22 cellular contexts compared by ENCODE assay signal in genomic region chr11:94791216-94791889, GRCh38. TPM values are rescaled to one million over a fixed set of nuclear protein-coding genes. Genes with fewer than 3 reads are reported as not detected.
DNase-seq lines count a peak whose midpoint lies in the region; ATAC-seq and TF ChIP-seq lines count a peak whose summit lies in the region.
"Had no signal": no experiment of that assay in that cellular context is flagged by ENCODE, and none has a peak within 500 bp of the region (broad histone marks: within the 10 kb centered on the region; RNA-seq: fewer than 3 reads in every experiment).

No MANE protein-coding gene starts in this region.

- WGBS in SK-N-SH (ENCODE audit: low lambda C conversion rate): 85% methylated on average over 3 of the region's 3 CpGs
- WGBS in suprapubic skin: 81% methylated on average over 3 of the region's 3 CpGs
- WGBS in upper lobe of left lung, 2 donors: 88% methylated on average over 3 of the region's 3 CpGs

- TF ChIP-seq POLR2A in suprapubic skin (IDR thresholded peaks at IDR 0.05) (no peak), upper lobe of left lung (IDR thresholded peaks at IDR 0.05) (no peak)

- no peak for DNase-seq in SK-N-SH
- peak; percentile 56 for DNase-seq in astrocyte of the spinal cord (ENCODE audit: low read depth, low spot score)
- peak; percentile 46 for DNase-seq in iris pigment epithelial cell (ENCODE audit: low read depth)
- no peak for DNase-seq in suprapubic skin (ENCODE audit: low spot score in 2 of 2)
- DNase-seq in upper lobe of left lung: no peak
- DNase-seq: activated CD4-positive, alpha-beta T cell treated with anti-CD3 and anti-CD28 coated beads, Interleukin-2, amount 10 ng/mL, durations not matched to agents 7 days and 5 days; activated CD8-positive, alpha-beta memory T cell treated with anti-CD3 and anti-CD28 coated beads, Interleukin-2, amount 10 ng/mL, durations not matched to agents 7 days and 5 days; colonic mucosa; HCEC 1CT; heart left ventricle; KBM-7; left ventricle myocardium superior; NCI-H187; Right ventricle myocardium superior; stimulated activated CD4-positive, alpha-beta T cell treated with anti-CD3 and anti-CD28 coated beads, Interleukin-2, amount 100 ng/mL, for 24 hours; tibial artery had no signal

- no peak overlapping the region for H3K9ac ChIP-seq in SK-N-SH

- POLR2A ChIA-PET in SK-N-SH (lab: Yijun Ruan, JAX): no interaction called here

- TF ChIP-seq CTCF in SK-N-SH (IDR thresholded peaks at IDR 0.05) (no peak), astrocyte of the spinal cord (IDR thresholded peaks at IDR 0.05; ENCODE audit: low read depth, low read length) (no peak), suprapubic skin (IDR thresholded peaks at IDR 0.05) (no peak), upper lobe of left lung (IDR thresholded peaks at IDR 0.05) (no peak)

- H3K79me2 ChIP-seq in SK-N-SH (ENCODE audit: insufficient read depth): peaks cover 85% of the 10 kb centered on the region

- no peak for TF ChIP-seq EP300 in SK-N-SH (IDR thresholded peaks at IDR 0.05; ENCODE audit: borderline replicate concordance in 1 of 2, low read depth in 1 of 2, low read length in 1 of 2)
- TF ChIP-seq EP300 in suprapubic skin (IDR thresholded peaks at IDR 0.05): no peak
- TF ChIP-seq EP300 in upper lobe of left lung (IDR thresholded peaks at IDR 0.05): no peak

- peaks cover 28% of the 10 kb centered on the region for H3F3A ChIP-seq in SK-N-SH (replicated peaks; ENCODE audit: insufficient read depth)

- no peaks in the 10 kb centered on the region for H3K9me2 ChIP-seq in SK-N-SH

- H3K4me2 ChIP-seq in SK-N-SH: peak overlapping the region; percentile 28; the same call in 1 of the 2 replicates

- H3K36me3 ChIP-seq in SK-N-SH (replicated peaks in 1 of 2; ENCODE audit: control insufficient read depth in 1 of 2, insufficient read depth in 2 of 2, low read length in 1 of 2) (peaks cover 0 to 4% of the 10 kb centered on the region in 2 experiments), suprapubic skin (no peaks in the 10 kb centered on the region), upper lobe of left lung (no peaks in the 10 kb centered on the region)
- H3K36me3 ChIP-seq: colonic mucosa, heart left ventricle, tibial artery had no signal

- no peak overlapping the region for H3K4me3 ChIP-seq in SK-N-SH (ENCODE audit: low read depth in 2 of 2, low read length in 1 of 2)
- no peak overlapping the region for H3K4me3 ChIP-seq in astrocyte of the spinal cord (ENCODE audit: low read depth, low read length)
- H3K4me3 ChIP-seq in suprapubic skin: no peak overlapping the region
- no peak overlapping the region for H3K4me3 ChIP-seq in upper lobe of left lung
- H3K4me3 ChIP-seq: colonic mucosa, heart left ventricle, tibial artery had no signal

- ATAC-seq in SK-N-SH treated with all-trans-retinoic acid at 6 μM for 48 hours (no peak), upper lobe of left lung (ENCODE audit: low FRiP score in 2 of 2) (no peak), GM18907 (IDR thresholded peaks at IDR 0.05; ENCODE audit: unreplicated experiment) (no peak), GM21529 (IDR thresholded peaks at IDR 0.05; ENCODE audit: unreplicated experiment) (no peak)
- ATAC-seq: activated CD8-positive, alpha-beta memory T cell treated with anti-CD3 and anti-CD28 coated beads, Interleukin-2, amount 10 ng/mL, durations not matched to agents 7 days and 5 days; activated naive CD4-positive, alpha-beta T cell treated with anti-CD3 and anti-CD28 coated beads, Interleukin-2, amount 50 U/mL, for 72 hours; heart left ventricle; left ventricle myocardium superior; stimulated activated memory B cell treated with anti-CD40 and anti-IgM and Interleukin-4, amounts not matched to agents 10 μg/mL and 1 μg/mL and 100 μg/mL, for 72 hours had no signal

- H3K4me1 ChIP-seq in SK-N-SH (ENCODE audit: control insufficient read depth in 1 of 2, insufficient read depth in 2 of 2, low read depth in 1 of 2, low read length in 1 of 2): peaks cover 27 to 60% of the 10 kb centered on the region in 2 experiments
- peaks cover 78% of the 10 kb centered on the region for H3K4me1 ChIP-seq in suprapubic skin
- H3K4me1 ChIP-seq in upper lobe of left lung: peaks cover 39 to 67% (median 56%) of the 10 kb centered on the region in 4 donors
- H3K4me1 ChIP-seq: colonic mucosa had no signal

- H3K27me3 ChIP-seq in SK-N-SH (ENCODE audit: insufficient read depth): no peaks in the 10 kb centered on the region
- H3K27me3 ChIP-seq in suprapubic skin: no peaks in the 10 kb centered on the region
- H3K27me3 ChIP-seq in upper lobe of left lung: no peaks in the 10 kb centered on the region
- H3K27me3 ChIP-seq: colonic mucosa, heart left ventricle, tibial artery had no signal

- CTCF ChIA-PET in SK-N-SH (lab: Yijun Ruan, JAX): no interaction called here

- H3K27ac ChIP-seq in SK-N-SH (ENCODE audit: low read depth in 2 of 2, low read length in 1 of 2) (peak overlapping the region in 1 of 2 experiments; percentile 53; a peak in 1 of 4 replicates), suprapubic skin (peak overlapping the region; percentile 34), upper lobe of left lung (no peak overlapping the region)
- H3K27ac ChIP-seq: 22Rv1, colonic mucosa, tibial artery had no signal

- no peaks in the 10 kb centered on the region for H3K9me3 ChIP-seq in SK-N-SH
- H3K9me3 ChIP-seq in suprapubic skin: no peaks in the 10 kb centered on the region
- no peaks in the 10 kb centered on the region for H3K9me3 ChIP-seq in upper lobe of left lung
- H3K9me3 ChIP-seq: colonic mucosa, heart left ventricle, tibial artery had no signal

- peaks cover 6% of the 10 kb centered on the region; the same call in 1 of the 2 replicates for H4K20me1 ChIP-seq in SK-N-SH (ENCODE audit: insufficient read depth)

- no peak for TF ChIP-seq RAD21 in SK-N-SH (IDR thresholded peaks at IDR 0.05; ENCODE audit: low read length)

- no peak overlapping the region for H2AFZ ChIP-seq in SK-N-SH (ENCODE audit: low read depth)

- in situ Hi-C loops in astrocyte of the spinal cord (cut with HindIII; ENCODE audit: low sequenced_read_pairs): no loop called here

TF ChIP-seq in SK-N-SH, 30 proteins besides CTCF, POLR2A, EP300 and RAD21:
- TF ChIP-seq RFX5 (IDR thresholded peaks at IDR 0.05; ENCODE audit: low read length) (no peak), REST (IDR thresholded peaks at IDR 0.05; ENCODE audit: low read depth, low read length) (no peak), JUND (IDR thresholded peaks at IDR 0.05) (no peak), MXI1 (IDR thresholded peaks at IDR 0.05; ENCODE audit: low read depth, low read length) (no peak)

TF ChIP-seq in SK-N-SH treated with all-trans-retinoic acid at 6 μM for 48 hours, 23 proteins besides CTCF, POLR2A, EP300 and RAD21:
- TF ChIP-seq ZFP3 (CRISPR knock-in tag; IDR thresholded peaks at IDR 0.05) (no peak), ZNF565 (CRISPR knock-in tag; conservative IDR thresholded peaks at IDR 0.05; ENCODE audit: low read depth) (no peak), CREB5 (CRISPR knock-in tag; IDR thresholded peaks at IDR 0.05; ENCODE audit: low read depth) (no peak), ISL1 (CRISPR knock-in tag; IDR thresholded peaks at IDR 0.05) (no peak), ZC3H10 (CRISPR knock-in tag; IDR thresholded peaks at IDR 0.05) (no peak), PPARA (CRISPR knock-in tag; IDR thresholded peaks at IDR 0.05; ENCODE audit: borderline replicate concordance) (no peak), GLIS3 (CRISPR knock-in tag; IDR thresholded peaks at IDR 0.05) (no peak), TOX (CRISPR knock-in tag; IDR thresholded peaks at IDR 0.05; ENCODE audit: borderline replicate concordance) (no peak), CSRNP3 (CRISPR knock-in tag; IDR thresholded peaks at IDR 0.05) (no peak), ZNF70 (CRISPR knock-in tag; IDR thresholded peaks at IDR 0.05) (no peak), OSR1 (CRISPR knock-in tag; IDR thresholded peaks at IDR 0.05) (no peak), ARNTL (CRISPR knock-in tag; IDR thresholded peaks at IDR 0.05; ENCODE audit: borderline replicate concordance, low read depth) (no peak)

RNA-seq across cellular contexts. Expression of gene AMOTL1, which starts 23.2 kb away (rescaled TPM):
- 10.7 and 11.7 TPM in 2 replicates for polyA plus RNA-seq in SK-N-SH (2012; rRNA removed)
- 8.5 and 11.1 TPM in 2 replicates for polyA plus RNA-seq in SK-N-SH (2012; cell fraction: cytosol; rRNA removed)
- 8.1 and 12.3 TPM in 2 replicates for polyA plus RNA-seq in SK-N-SH (2012; cell fraction: nucleus; rRNA removed)
- total RNA-seq in suprapubic skin: 10 to 100 TPM; 69.7 to 86.9 (median 79.4) TPM
- 10 to 100 TPM; 30.4 to 54.7 (median 46.1) TPM for total RNA-seq in upper lobe of left lung

Comparison
In these comparisons a context has a peak if more than half of its experiments do, and no peak if none do; other contexts are left out.
1. DNase-seq: peak in astrocyte of the spinal cord (single experiment) and iris pigment epithelial cell (single experiment); none in SK-N-SH (single experiment), suprapubic skin (0 of 2) and upper lobe of left lung (0 of 2).